Comparison of ENCODE assay signal across 8 cellular contexts in the genomic region with DNA sequence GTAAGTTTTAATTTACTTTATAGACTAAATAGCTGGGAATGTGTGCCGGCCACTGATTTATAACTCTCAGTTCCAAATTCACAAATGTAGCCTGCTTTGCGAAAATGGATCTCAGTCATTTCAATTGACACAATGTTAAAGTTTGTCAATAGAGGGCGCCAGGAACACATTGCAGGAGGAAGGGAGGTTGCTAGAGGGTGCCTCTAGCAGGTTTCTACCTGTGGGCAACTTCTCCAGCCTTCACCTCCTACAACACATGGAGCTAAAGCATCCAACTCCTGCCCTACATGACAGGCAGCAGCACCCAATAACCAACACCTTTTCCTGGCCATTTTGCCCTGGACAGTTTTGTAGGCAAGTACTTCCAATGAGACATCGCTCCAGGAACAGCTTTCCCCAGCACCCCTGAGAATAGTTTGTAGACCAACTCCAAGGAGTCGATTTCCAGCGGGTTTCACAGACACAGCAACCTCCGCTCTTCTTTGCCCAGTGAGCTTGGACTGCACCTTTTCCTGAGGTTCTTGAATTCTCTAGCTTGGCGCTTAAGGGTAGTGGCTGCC.
DNase-seq lines count a peak whose midpoint lies in the region; ATAC-seq and TF ChIP-seq lines count a peak whose summit lies in the region.

No MANE protein-coding gene starts in this region.

- no peak overlapping the region for H3K27ac Mint-ChIP-seq in glutamatergic neuron (ENCODE audit: unreplicated experiment)
- H3K27ac Mint-ChIP-seq in effector memory CD8-positive, alpha-beta T cell: no peak overlapping the region

- no peak for ATAC-seq in effector memory CD8-positive, alpha-beta T cell (replicated peaks)
- ATAC-seq in HG03521 (IDR thresholded peaks at IDR 0.05; ENCODE audit: unreplicated experiment): no peak
- no peak for ATAC-seq in HG03457 (IDR thresholded peaks at IDR 0.05; ENCODE audit: unreplicated experiment)

- no peaks in the 10 kb centered on the region for H3K9me3 Mint-ChIP-seq in glutamatergic neuron (ENCODE audit: unreplicated experiment)
- peaks cover 0 to 1% of the 10 kb centered on the region in 2 donors for H3K9me3 Mint-ChIP-seq in effector memory CD8-positive, alpha-beta T cell

- H3K27me3 Mint-ChIP-seq in glutamatergic neuron (ENCODE audit: unreplicated experiment): no peaks in the 10 kb centered on the region
- H3K27me3 Mint-ChIP-seq in effector memory CD8-positive, alpha-beta T cell: no peaks in the 10 kb centered on the region

- H3K4me3 Mint-ChIP-seq in glutamatergic neuron (ENCODE audit: unreplicated experiment): no peak overlapping the region
- H3K4me3 Mint-ChIP-seq in effector memory CD8-positive, alpha-beta T cell: no peak overlapping the region

- peak; percentile 1 for DNase-seq in COLO829 (ENCODE audit: low spot score)
- peak; percentile 6 for DNase-seq in HT1080 (ENCODE audit: low read depth)
- DNase-seq in RKO (ENCODE audit: low spot score): peak; percentile 23
- DNase-seq in glutamatergic neuron: peak; percentile 17
- no peak for DNase-seq in effector memory CD8-positive, alpha-beta T cell
- no peak for DNase-seq in amygdala (lab: John Stamatoyannopoulos, UW)

- H3K4me1 Mint-ChIP-seq in glutamatergic neuron (ENCODE audit: low read depth, unreplicated experiment): peaks cover 3% of the 10 kb centered on the region
- H3K4me1 Mint-ChIP-seq in effector memory CD8-positive, alpha-beta T cell (ENCODE audit: low read depth in 2 of 2): no peaks in the 10 kb centered on the region

- no peaks in the 10 kb centered on the region for H3K36me3 Mint-ChIP-seq in glutamatergic neuron (ENCODE audit: unreplicated experiment)
- H3K36me3 Mint-ChIP-seq in effector memory CD8-positive, alpha-beta T cell (ENCODE audit: insufficient read depth): no peaks in the 10 kb centered on the region

- TF ChIP-seq CTCF in glutamatergic neuron (IDR thresholded peaks at IDR 0.05; ENCODE audit: partially characterized antibody, unreplicated experiment): no peak

Comparison
In these comparisons a context has a peak if more than half of its experiments do, and no peak if none do; other contexts are left out.
1. DNase-seq: peak in COLO829 (single experiment), HT1080 (single experiment), RKO (single experiment) and glutamatergic neuron (single experiment); none in effector memory CD8-positive, alpha-beta T cell (0 of 3) and amygdala (0 of 56).